In genomic region chr1:151189638-151190445, GRCh38 we compare ENCODE assay signal across 8 cellular contexts. TPM values are rescaled to one million over a fixed set of nuclear protein-coding genes. Genes with fewer than 3 reads are reported as not detected.
DNase-seq lines count a peak whose midpoint lies in the region; ATAC-seq and TF ChIP-seq lines count a peak whose summit lies in the region.

Gene VPS72, minus strand, starts transcription at chr1:151190197. Its CDS starts 76 bp downstream, at chr1:151190121.

- POLR2A ChIA-PET in GM10248 (lab: Yijun Ruan, JAX) = interaction anchor here (0.5 to 1.3 kb wide), 8 partner anchors 9 to 93 kb away, joined by 3 to 8 read pairs (median 4); partner anchors contain the start of genes LYSMD1, PSMD4 and ZNF687

- no peak for TF ChIP-seq CTCF in GM10248 (IDR thresholded peaks at IDR 0.05; ENCODE audit: control extremely low read depth, extremely low read depth, low read depth, missing control alignments)
- no peak for TF ChIP-seq CTCF in osteocyte (IDR thresholded peaks at IDR 0.05)
- TF ChIP-seq CTCF in thoracic aorta (IDR thresholded peaks at IDR 0.05) = peak; percentile 50

- peak within 1 kb of the TSS; percentile 99 for H3K4me3 ChIP-seq in thoracic aorta

- H3K9me3 Mint-ChIP-seq in activated naive CD4-positive, alpha-beta T cell treated with anti-CD3 and anti-CD28 coated beads, Interleukin-2, amount 50 U/mL, for 72 hours = no peaks in the 10 kb centered on the region
- H3K9me3 Mint-ChIP-seq in osteocyte (ENCODE audit: unreplicated experiment) = no peaks in the 10 kb centered on the region

- peaks cover 22 to 30% of the 10 kb centered on the region in 2 donors for H3K4me1 ChIP-seq in thoracic aorta (ENCODE audit: control insufficient read depth in 1 of 2, low read depth in 2 of 2)

- H3K4me1 Mint-ChIP-seq in osteocyte (ENCODE audit: unreplicated experiment) = peaks cover 19% of the 10 kb centered on the region

- peak within 1 kb of the TSS; percentile 89 for H3K27ac ChIP-seq in thoracic aorta

- H3K4me3 Mint-ChIP-seq in osteocyte (ENCODE audit: unreplicated experiment) = peak within 1 kb of the TSS; percentile 96

- H3K27ac Mint-ChIP-seq in activated naive CD4-positive, alpha-beta T cell treated with anti-CD3 and anti-CD28 coated beads, Interleukin-2, amount 50 U/mL, for 72 hours = peak within 1 kb of the TSS; percentile 93 to 99
- peak within 1 kb of the TSS; percentile 98 for H3K27ac Mint-ChIP-seq in osteocyte (ENCODE audit: unreplicated experiment)

- CTCF ChIA-PET in GM10248 (lab: Yijun Ruan, JAX) = interaction anchor here (0.9 to 1.7 kb wide), 10 partner anchors 12 to 119 kb away, joined by 3 to 15 read pairs (median 4); partner anchors contain the start of genes GABPB2, TMOD4 and TNFAIP8L2

- peaks cover 6 to 16% of the 10 kb centered on the region in 2 donors for H3K36me3 Mint-ChIP-seq in activated naive CD4-positive, alpha-beta T cell treated with anti-CD3 and anti-CD28 coated beads, Interleukin-2, amount 50 U/mL, for 72 hours
- H3K36me3 Mint-ChIP-seq in osteocyte (ENCODE audit: unreplicated experiment) = peaks cover 9% of the 10 kb centered on the region

- H3K27me3 Mint-ChIP-seq in osteocyte (ENCODE audit: unreplicated experiment) = no peaks in the 10 kb centered on the region

- ATAC-seq in HG02610 (IDR thresholded peaks at IDR 0.05; ENCODE audit: unreplicated experiment) (peak; percentile 91), thoracic aorta (ENCODE audit: insufficient number of reproducible peaks, low FRiP score, low read depth) (peak; percentile 86)
- ATAC-seq in activated naive CD4-positive, alpha-beta T cell treated with anti-CD3 and anti-CD28 coated beads, Interleukin-2, amount 50 U/mL, for 72 hours = peak; percentile 97 to 99

- no peaks in the 10 kb centered on the region for H3K9me3 ChIP-seq in thoracic aorta

- H3K27me3 ChIP-seq in thoracic aorta (replicated peaks; ENCODE audit: insufficient read depth) = no peaks in the 10 kb centered on the region

- DNase-seq in GM10248 (ENCODE audit: extremely low spot score) (peak; percentile 94), NCI-H1105 treated with DMSO at 0.1 percent for 48 hours (lab: John Stamatoyannopoulos, UW) (peak; percentile 92), SKM-1 treated with dmso at 0.1 percent for 144 hours (lab: John Stamatoyannopoulos, UW; ENCODE audit: unreplicated experiment) (peak; percentile 96), glomerular visceral epithelial cell (ENCODE audit: extremely low spot score) (peak; percentile 88), osteocyte (ENCODE audit: extremely low spot score, unreplicated experiment) (peak; percentile 93), thoracic aorta (ENCODE audit: low spot score) (peak; percentile 55)
- DNase-seq in activated naive CD4-positive, alpha-beta T cell treated with anti-CD3 and anti-CD28 coated beads, Interleukin-2, amount 50 U/mL, for 72 hours (ENCODE audit: low spot score in 2 of 2) = peak; percentile 80 to 86

- peaks cover 11% of the 10 kb centered on the region for H3K36me3 ChIP-seq in thoracic aorta

RNA-seq across cellular contexts. Expression of gene VPS72, which starts in this region (rescaled TPM):
- total RNA-seq in activated naive CD4-positive, alpha-beta T cell treated with anti-CD3 and anti-CD28 coated beads, Interleukin-2, amount 50 U/mL, for 72 hours = 10 to 100 TPM; 61.3 to 67.0 TPM
- total RNA-seq in osteocyte = 77.5 and 91.6 TPM in 2 replicates
- total RNA-seq in thoracic aorta = 10 to 100 TPM; 32.5 to 39.7 TPM

Comparison
In these comparisons a context has a peak if more than half of its experiments do, and no peak if none do; other contexts are left out.
1. Peak in every context shown above with its lines: DNase-seq, ATAC-seq, H3K4me3 ChIP-seq and H3K27ac ChIP-seq.